Comparison of ENCODE assay signal across 8 cellular contexts in genomic region chr19:44212250-44212864, GRCh38.
DNase-seq lines count a peak whose midpoint lies in the region; ATAC-seq and TF ChIP-seq lines count a peak whose summit lies in the region.

TSS of gene ZNF227 (plus strand) at chr19:44212532. CDS start at chr19:44217793, 5,261 bp downstream.

- no peaks in the 10 kb centered on the region for H3F3A ChIP-seq in Loucy (ENCODE audit: low read depth)

- peaks cover 8% of the 10 kb centered on the region for H3K27me3 ChIP-seq in Loucy (ENCODE audit: insufficient read depth, low read length, poor library complexity, severe bottlenecking)

- peak within 1 kb of the TSS; percentile 96 for H3K4me2 ChIP-seq in Loucy (ENCODE audit: low read depth, low read length, poor library complexity, severe bottlenecking)

- H3K9me2 ChIP-seq in Loucy (replicated peaks; ENCODE audit: low read depth, low read length), result no peaks in the 10 kb centered on the region

- peaks cover 3% of the 10 kb centered on the region; the same call in 1 of the 2 replicates for H3K36me3 ChIP-seq in Loucy (ENCODE audit: insufficient read depth, low read length)

- peak within 1 kb of the TSS; percentile 95 to 99 (median 97) for H3K4me3 Mint-ChIP-seq in nephron

- peaks cover 40% of the 10 kb centered on the region for H3K36me3 Mint-ChIP-seq in nephron (ENCODE audit: low read depth)

- peak within 1 kb of the TSS; percentile 87 to 98 (median 94) for H3K27ac Mint-ChIP-seq in nephron

- H4K20me1 ChIP-seq in Loucy (ENCODE audit: insufficient read depth, low read length, poor library complexity, severe bottlenecking), result peaks cover 14% of the 10 kb centered on the region

- H3K9me3 Mint-ChIP-seq in nephron, result peaks cover 29% of the 10 kb centered on the region

- no peaks in the 10 kb centered on the region for H3K9me3 ChIP-seq in Loucy (ENCODE audit: insufficient read depth, low read depth, low read length)

- H3K4me1 Mint-ChIP-seq in nephron, result peaks cover 23% of the 10 kb centered on the region

- TF ChIP-seq CTCF in Loucy (conservative IDR thresholded peaks at IDR 0.05; ENCODE audit: low read length) (no peak), nephron (IDR thresholded peaks at IDR 0.05; ENCODE audit: unreplicated experiment in 3 of 3) (no peak)

- H3K27me3 Mint-ChIP-seq in nephron (ENCODE audit: low read depth), result peaks cover 2% of the 10 kb centered on the region

- H3K4me1 ChIP-seq in Loucy (ENCODE audit: insufficient read depth, low read length, poor library complexity, severe bottlenecking), result peaks cover 34% of the 10 kb centered on the region

- DNase-seq in DMS153 treated with DMSO at 0.1 percent for 48 hours (lab: John Stamatoyannopoulos, UW; ENCODE audit: unreplicated experiment) (peak; percentile 82), SHP77 treated with DMSO at 0.1 percent for 48 hours (lab: John Stamatoyannopoulos, UW) (peak; percentile 78), fibroblast of the conjunctiva (ENCODE audit: low read depth) (peak; percentile 91)
- DNase-seq in activated gamma-delta T cell treated with anti-CD3 and anti-CD28 coated beads, Interleukin-2, amount 50 U/mL, for 16 hours (ENCODE audit: low read depth), result peak; percentile 69
- DNase-seq in stimulated activated naive CD8-positive, alpha-beta T cell treated with anti-CD3 and anti-CD28 coated beads, Interleukin-15, Interleukin-2, amounts not matched to agents 100 U/mL and 50 U/mL, for 24 hours, result peak; percentile 84

- ATAC-seq in GM21619 (IDR thresholded peaks at IDR 0.05; ENCODE audit: unreplicated experiment), result peak; percentile 79
- peak; percentile 92 for ATAC-seq in stimulated activated naive CD8-positive, alpha-beta T cell treated with anti-CD3 and anti-CD28 coated beads, Interleukin-15, Interleukin-2, amounts not matched to agents 100 U/mL and 50 U/mL, for 24 hours

- H3K4me3 ChIP-seq in Loucy (ENCODE audit: low read length, poor library complexity, severe bottlenecking), result peak within 1 kb of the TSS; percentile 97

- H2AFZ ChIP-seq in Loucy (ENCODE audit: low read length), result peak within 1 kb of the TSS; percentile 95

- H3K79me2 ChIP-seq in Loucy (ENCODE audit: insufficient read depth, low read length), result peaks cover 46% of the 10 kb centered on the region

- H3K9ac ChIP-seq in Loucy (ENCODE audit: low read depth, low read length, poor library complexity, severe bottlenecking), result peak within 1 kb of the TSS; percentile 82

Comparison
In these comparisons a context has a peak if more than half of its experiments do, and no peak if none do; other contexts are left out.
1. Peak in every context shown above with its lines: DNase-seq, ATAC-seq and H3K4me3 ChIP-seq.